ENCODE assay signal across 8 cellular contexts in the genomic region with DNA sequence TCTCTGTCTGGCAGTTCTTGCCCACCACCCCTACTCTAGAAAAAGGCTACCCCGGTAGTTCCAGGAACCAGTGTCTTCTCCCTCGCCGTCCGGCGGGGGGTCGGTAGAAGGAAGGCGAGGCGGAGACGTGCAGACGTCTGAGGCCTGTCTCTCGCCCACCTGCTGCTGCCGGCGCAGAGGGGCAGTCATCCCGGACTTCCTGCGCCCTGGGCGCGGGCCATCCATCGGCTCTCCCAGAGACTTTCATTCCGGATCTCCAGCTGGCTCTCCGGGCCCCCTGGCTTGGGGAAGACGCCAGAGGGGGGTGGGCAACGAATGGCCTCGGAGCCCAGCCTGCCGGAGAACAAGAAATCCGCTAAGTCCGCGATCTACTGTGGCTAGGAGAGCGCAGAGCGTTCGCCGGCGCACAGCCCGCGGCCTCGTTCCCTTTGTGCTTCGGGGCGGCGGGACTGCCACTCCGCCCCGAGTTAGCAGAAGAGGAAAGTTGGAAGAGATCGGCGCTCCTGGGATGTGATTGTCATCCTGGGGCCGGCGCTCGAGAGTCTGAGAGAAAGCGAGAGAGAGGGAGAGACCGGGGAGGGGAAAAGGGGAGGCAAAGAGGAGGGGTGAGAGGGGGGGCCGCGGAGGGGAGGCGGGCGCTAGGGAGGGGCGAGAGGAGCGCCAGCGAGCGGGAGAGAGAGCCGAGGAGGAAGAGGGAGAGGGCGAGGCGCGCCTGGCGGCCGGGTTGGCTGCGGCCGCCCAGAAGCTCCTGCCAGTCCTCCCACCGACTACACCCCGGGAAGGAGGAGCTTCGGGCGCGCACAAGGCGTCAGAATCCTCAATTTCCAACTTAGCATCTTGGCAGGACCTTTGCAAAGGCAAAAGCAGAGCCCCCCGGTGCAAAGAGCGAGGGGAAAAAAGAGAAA. TPM values are rescaled to one million over a fixed set of nuclear protein-coding genes. Genes with fewer than 3 reads are reported as not detected.
DNase-seq lines count a peak whose midpoint lies in the region; ATAC-seq, FAIRE-seq and TF ChIP-seq lines count a peak whose summit lies in the region.

TSS of gene IRX5 (plus strand) at position 832 of the 905 bp plus-strand sequence. CDS start 334 bp downstream, outside the sequence.

- H3K36me3 ChIP-seq in liver (ENCODE audit: control insufficient read depth in 4 of 4, insufficient read depth in 3 of 4, low read depth in 1 of 4, low read length in 3 of 4) (no peaks in the 10 kb centered on the region), HepG2 (replicated peaks in 1 of 2; ENCODE audit: control insufficient read depth in 1 of 2, insufficient read depth in 2 of 2, low read length in 2 of 2) (no peaks in the 10 kb centered on the region), breast epithelium (no peaks in the 10 kb centered on the region), iPS-20b (ENCODE audit: insufficient read depth, low read depth, low read length) (no peaks in the 10 kb centered on the region)

- ATAC-seq in HepG2 (no peak), sciatic nerve (peak; percentile 85)

- TF ChIP-seq POLR2A in HepG2 (IDR thresholded peaks at IDR 0.05; ENCODE audit: insufficient read depth in 1 of 2, low read depth in 2 of 2, low read length in 2 of 2) (no peak), breast epithelium (IDR thresholded peaks at IDR 0.05) (peak; percentile 63)

- no peak for TF ChIP-seq CTCF in liver (IDR thresholded peaks at IDR 0.05; ENCODE audit: low read depth, low read length, missing input control)
- TF ChIP-seq CTCF in HepG2 (CRISPR knock-in tag; IDR thresholded peaks at IDR 0.05) = no peak
- peak in 1 of 3 donors; percentile 44 for TF ChIP-seq CTCF in breast epithelium (IDR thresholded peaks at IDR 0.05)

- TF ChIP-seq EP300 in HepG2 (IDR thresholded peaks at IDR 0.05; ENCODE audit: low read depth in 2 of 2, low read length in 2 of 2) = no peak
- no peak for TF ChIP-seq EP300 in HepG2 (CRISPR knock-in tag; IDR thresholded peaks at IDR 0.05; ENCODE audit: borderline replicate concordance)

- no peak for FAIRE-seq in HepG2 (lab: Jason Lieb, UNC)
- no peak for FAIRE-seq in HTR-8/SVneo (lab: Jason Lieb, UNC)

- 2% methylated on average over 71 of the region's 71 CpGs for WGBS in liver
- 71% methylated on average over 61 of the region's 71 CpGs for WGBS in HepG2 (ENCODE audit: low lambda C conversion rate)

- CTCF ChIA-PET in HepG2 (lab: Yijun Ruan, JAX; ENCODE audit: low intra/inter-chr PET ratio, low total read pairs) = no interaction called here

- intact Hi-C loops in HepG2 (cut with micrococcal nuclease; ENCODE audit: unreplicated experiment) = no loop called here
- intact Hi-C loops in breast epithelium (cut with DNase I; ENCODE audit: low total_unique reads) = no loop called here
- intact Hi-C loops in sciatic nerve (cut with DNase I) = loop anchor here (5.0 kb wide), 1 partner anchor 617 kb away; no protein-coding TSS in a partner anchor

- no peak for DNase-seq in HepG2 (ENCODE audit: low spot score)
- DNase-seq in NCI-H1048 (lab: John Stamatoyannopoulos, UW) = peak; percentile 51
- DNase-seq in SIG-M5 (lab: John Stamatoyannopoulos, UW) = peak; percentile 73
- DNase-seq in breast epithelium (ENCODE audit: low spot score in 2 of 2) = peak; percentile 94 to 96
- DNase-seq in sciatic nerve (ENCODE audit: low spot score) = peak; percentile 88
- no peak for DNase-seq in HTR-8/SVneo (ENCODE audit: insufficient read length, low spot score)

- no peak within 1 kb of the TSS for H2AFZ ChIP-seq in HepG2 (ENCODE audit: low read length)

- peak within 1 kb of the TSS; percentile 36 to 77 (median 49) for H3K4me3 ChIP-seq in liver (ENCODE audit: low read depth in 1 of 3, low read length in 3 of 3)
- H3K4me3 ChIP-seq in HepG2 (replicated peaks in 1 of 3; ENCODE audit: insufficient read depth in 1 of 3, low read depth in 2 of 3, low read length in 3 of 3) = no peak within 1 kb of the TSS
- peak within 1 kb of the TSS; percentile 81 to 95 (median 88) for H3K4me3 ChIP-seq in breast epithelium
- peak within 1 kb of the TSS; percentile 89 for H3K4me3 ChIP-seq in iPS-20b (ENCODE audit: low read length)

- POLR2A ChIA-PET in HepG2 (lab: Yijun Ruan, JAX) = no interaction called here

- H3K27me3 ChIP-seq in liver (ENCODE audit: control insufficient read depth in 4 of 4, insufficient read depth in 4 of 4, low read length in 3 of 4) (peaks cover 0 to 29% (median 14%) of the 10 kb centered on the region in 4 donors), HepG2 (ENCODE audit: control insufficient read depth in 1 of 2, insufficient read depth in 2 of 2, low read length in 2 of 2) (peaks cover 1 to 28% of the 10 kb centered on the region in 2 experiments), breast epithelium (peaks cover 0 to 3% of the 10 kb centered on the region in 2 donors), iPS-20b (ENCODE audit: insufficient read depth, low read length) (peaks cover 83% of the 10 kb centered on the region)

- H3K4me1 ChIP-seq in liver (ENCODE audit: control insufficient read depth in 4 of 4, insufficient read depth in 4 of 4, low read length in 3 of 4) = peaks cover 12 to 36% (median 26%) of the 10 kb centered on the region in 4 donors
- no peaks in the 10 kb centered on the region for H3K4me1 ChIP-seq in HepG2 (ENCODE audit: insufficient read depth, low read length)
- no peaks in the 10 kb centered on the region for H3K4me1 ChIP-seq in breast epithelium
- H3K4me1 ChIP-seq in iPS-20b (ENCODE audit: insufficient read depth, low read length) = peaks cover 10% of the 10 kb centered on the region; the same call in 1 of the 2 replicates

- H3K4me2 ChIP-seq in HepG2 (ENCODE audit: low read depth, low read length) = no peak within 1 kb of the TSS

- TF ChIP-seq RAD21 in liver (IDR thresholded peaks at IDR 0.05) (no peak), HepG2 (CRISPR knock-in tag; IDR thresholded peaks at IDR 0.05) (no peak)

- H3K79me2 ChIP-seq in HepG2 (ENCODE audit: insufficient read depth, low read length) = no peaks in the 10 kb centered on the region

- in situ Hi-C loops in HepG2 (cut with HindIII; ENCODE audit: extremely low pct_ligation_motif_present, low pct_unique_long_range_greater_than_20kb) = no loop called here

- H3K27ac ChIP-seq in liver (ENCODE audit: low read depth in 1 of 2, low read length in 2 of 2) (no peak within 1 kb of the TSS), HepG2 (ENCODE audit: extremely low read length, insufficient read depth, low read length) (no peak within 1 kb of the TSS), breast epithelium (peak within 1 kb of the TSS; percentile 98 to 99), iPS-20b (ENCODE audit: low read length) (no peak within 1 kb of the TSS)

- BruUV-seq in HepG2 (replicated peaks; lab: Mats Ljungman, UMichigan) = no TSS peak

- no peaks in the 10 kb centered on the region for H4K20me1 ChIP-seq in HepG2 (ENCODE audit: insufficient read depth, low read length)

- H3K9me3 ChIP-seq in liver (ENCODE audit: control insufficient read depth in 4 of 4, low read length in 3 of 4) (peaks cover 0 to 4% (median 0%) of the 10 kb centered on the region in 4 donors), HepG2 (ENCODE audit: low read length) (no peaks in the 10 kb centered on the region), breast epithelium (no peaks in the 10 kb centered on the region), iPS-20b (ENCODE audit: insufficient read depth, low read depth, low read length) (no peaks in the 10 kb centered on the region)

- H3K9ac ChIP-seq in liver (ENCODE audit: low read depth in 1 of 2, low read length in 2 of 2) (no peak within 1 kb of the TSS), HepG2 (ENCODE audit: insufficient read depth, low read depth, low read length) (no peak within 1 kb of the TSS), iPS-20b (ENCODE audit: low read depth, low read length) (peak within 1 kb of the TSS; percentile 69; the same call in 1 of the 2 replicates)

TF ChIP-seq in liver, 16 proteins besides CTCF, POLR2A, EP300 and RAD21 (continues in another document):
- no peak for TF ChIP-seq NR2F2 (IDR thresholded peaks at IDR 0.05)

TF ChIP-seq in HepG2, 621 proteins besides CTCF, POLR2A, EP300 and RAD21 (continues in another document):
- TF ChIP-seq CEBPB (IDR thresholded peaks at IDR 0.05; ENCODE audit: borderline replicate concordance, low read depth, low read length) (no peak), GTF3A (CRISPR knock-in tag; conservative IDR thresholded peaks at IDR 0.05) (no peak), KDM3A (CRISPR knock-in tag; IDR thresholded peaks at IDR 0.05; ENCODE audit: low read depth) (no peak), ZNF546 (CRISPR knock-in tag; conservative IDR thresholded peaks at IDR 0.05) (no peak), SMARCE1 (IDR thresholded peaks at IDR 0.05; ENCODE audit: borderline replicate concordance) (no peak), WIZ (CRISPR knock-in tag; IDR thresholded peaks at IDR 0.05) (no peak), SYNCRIP (IDR thresholded peaks at IDR 0.05; ENCODE audit: insufficient read depth, low read depth, low read length) (no peak), ZNF343 (CRISPR knock-in tag; IDR thresholded peaks at IDR 0.05) (no peak)

RNA-seq across cellular contexts. Expression of gene IRX5, which starts in this region (rescaled TPM):
- total RNA-seq in liver (not detected), HepG2 (2016; rRNA removed; fragmentation: Illumina TruSeq; extraction: Trizol) (not detected in 2 replicates), breast epithelium (100 to 1,000 TPM in 1 of 3 donors, 10 to 100 TPM in 2; 10.9 to 119 (median 59.0) TPM), sciatic nerve (0.13 TPM)
- polyA plus RNA-seq in liver (not detected), HepG2 (2011; rRNA removed) (not detected in 2 replicates)
- not detected in 2 replicates for total RNA-seq in HepG2 (2016; cell fraction: cytosol; rRNA removed; fragmentation: Illumina TruSeq; extraction: Trizol; ENCODE audit: low read depth)
- not detected in 2 replicates for total RNA-seq in HepG2 (2016; cell fraction: insoluble cytoplasmic fraction; rRNA removed; fragmentation: Illumina TruSeq; extraction: Trizol)
- not detected in 2 replicates for total RNA-seq in HepG2 (2016; cell fraction: membrane; rRNA removed; fragmentation: Illumina TruSeq; extraction: Trizol)
- not detected in 2 replicates for total RNA-seq in HepG2 (2016; cell fraction: nucleus; rRNA removed; fragmentation: Illumina TruSeq; extraction: Trizol)
- not detected in 2 replicates for polyA plus RNA-seq in HepG2 (2011; cell fraction: cytosol; rRNA removed)
- not detected in 2 replicates for polyA plus RNA-seq in HepG2 (2011; cell fraction: nucleus; rRNA removed)
- not detected in 2 replicates for polyA plus RNA-seq in HepG2 (2012)
- not detected in 2 replicates for polyA plus RNA-seq in HepG2 (2016; cell fraction: cytosol; fragmentation: Illumina TruSeq; extraction: Trizol; ENCODE audit: low read depth)
- polyA plus RNA-seq in HepG2 (2016; cell fraction: insoluble cytoplasmic fraction; fragmentation: Illumina TruSeq; extraction: Trizol; ENCODE audit: low read depth) = not detected in 2 replicates
- polyA plus RNA-seq in HepG2 (2016; cell fraction: membrane; fragmentation: Illumina TruSeq; extraction: Trizol; ENCODE audit: low read depth) = not detected in 2 replicates
- polyA plus RNA-seq in HepG2 (2016; cell fraction: nucleus; fragmentation: Illumina TruSeq; extraction: Trizol; ENCODE audit: insufficient read depth, low read depth) = not detected in 2 replicates
- 1.1 TPM in 1 of 2 replicates, not detected in the other for polyA minus RNA-seq in HepG2 (2011; rRNA and poly(A)+ RNA removed; ENCODE audit: low replicate concordance)
- polyA minus RNA-seq in HepG2 (2011; cell fraction: cytosol; rRNA and poly(A)+ RNA removed) = not detected in 2 replicates
- polyA minus RNA-seq in HepG2 (2011; cell fraction: nucleus; rRNA and poly(A)+ RNA removed) = not detected in 2 replicates

Comparison
In these comparisons a context has a peak if more than half of its experiments do, and no peak if none do; other contexts are left out.
1. RNA of gene IRX5 (total RNA-seq): 10.9 to 119 TPM in breast epithelium; 0.13 TPM in sciatic nerve (single experiment), not detected in liver and not detected in HepG2; every median in the first group is over 10 times any median in the second.
2. H3K4me3 ChIP-seq: peak in liver (3 of 3), breast epithelium (3 of 3) and iPS-20b (single experiment); none in HepG2 (0 of 3).
3. Peak in DNase-seq and ATAC-seq in sciatic nerve; RNA of the gene not detected or under 1 TPM.
4. H3K27ac ChIP-seq: peak in breast epithelium (2 of 2); none in liver (0 of 2), HepG2 (single experiment) and iPS-20b (single experiment).
5. DNase-seq: peak in NCI-H1048 (single experiment), SIG-M5 (single experiment) and breast epithelium (2 of 2); none in HepG2 (single experiment) and HTR-8/SVneo (single experiment).